In the genomic region with DNA sequence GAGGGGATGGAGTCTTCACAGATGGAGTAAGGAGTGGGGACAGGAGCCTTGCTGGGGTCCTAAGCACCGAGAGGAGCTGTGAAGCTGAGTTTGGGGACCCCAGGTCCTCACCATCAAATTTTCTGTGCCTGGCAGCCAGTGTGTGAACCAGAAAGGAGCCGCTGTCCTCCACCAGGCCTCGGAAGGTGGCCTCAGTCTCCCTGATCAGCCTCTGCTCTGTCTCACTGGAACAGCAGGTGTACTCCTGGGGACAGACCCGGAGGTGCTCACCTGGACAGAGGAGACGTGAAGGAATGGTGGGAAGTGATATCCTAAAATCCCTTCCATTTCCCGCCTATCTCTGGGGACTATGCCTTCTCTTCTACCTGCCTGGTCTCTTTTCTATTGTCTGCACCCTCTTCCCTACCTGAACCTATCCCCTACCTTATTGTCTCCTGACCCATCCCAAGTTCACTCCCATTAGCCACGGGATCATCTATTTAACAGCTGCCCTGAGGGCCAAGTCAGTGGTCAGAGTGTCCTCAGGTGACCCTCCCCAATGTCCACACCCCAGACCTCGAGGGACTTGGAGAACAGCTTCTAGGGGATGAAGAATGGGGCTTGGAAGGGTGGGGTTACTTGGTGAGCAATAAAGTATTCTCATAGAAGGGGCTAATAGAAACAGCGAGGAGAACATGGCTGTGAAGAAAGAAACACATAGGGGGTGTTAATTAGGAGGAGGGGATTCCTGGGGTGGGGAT, we compare ENCODE assay signal across 9 cellular contexts. TPM values are rescaled to one million over a fixed set of nuclear protein-coding genes. Genes with fewer than 3 reads are reported as not detected.
DNase-seq lines count a peak whose midpoint lies in the region; ATAC-seq and TF ChIP-seq lines count a peak whose summit lies in the region.
"Had no signal": no experiment of that assay in that cellular context is flagged by ENCODE, and none has a peak within 500 bp of the region (broad histone marks: within the 10 kb centered on the region; RNA-seq: fewer than 3 reads in every experiment).

No MANE protein-coding gene starts in this region.

- H3K56ac ChIP-seq in H9 (ENCODE audit: insufficient read length, low read depth, low read length), result no peak overlapping the region

- H2AK5ac ChIP-seq in H9 (ENCODE audit: insufficient read length, low read length), result no peak overlapping the region

- H3K27me3 ChIP-seq in A673 (replicated peaks; ENCODE audit: insufficient read depth, low read depth, low read length, poor library complexity) (no peaks in the 10 kb centered on the region), H9 (ENCODE audit: insufficient read depth, low read length) (no peaks in the 10 kb centered on the region; the same call in 1 of the 2 replicates), kidney epithelial cell (ENCODE audit: control insufficient read depth, insufficient read depth, low read length) (peaks cover 6% of the 10 kb centered on the region), tibial artery (peaks cover 0 to 20% of the 10 kb centered on the region in 2 donors)

- intact Hi-C loops in A673 (cut with micrococcal nuclease; ENCODE audit: unreplicated experiment) (no loop called here), tibial artery (cut with DNase I; ENCODE audit: low total_unique reads) (no loop called here)
- intact Hi-C loops in activated T-helper 2 cell treated with anti-CD3 and anti-CD28 coated beads, Interferon-gamma antibody, Interleukin-2, Interleukin-4, amounts not matched to agents 10 μg/mL and 5 μg/mL and 100 μg/mL, durations not matched to agents 14 hours and 24 hours and 36 hours (cut with micrococcal nuclease), result no loop called here

- H3K27ac ChIP-seq in A673 (ENCODE audit: low read depth, low read length, poor library complexity, severe bottlenecking) (no peak overlapping the region), H9 (ENCODE audit: insufficient read length, low read depth, low read length) (no peak overlapping the region), tibial artery (no peak overlapping the region)

- H3K18ac ChIP-seq in H9 (ENCODE audit: insufficient read length, low read depth, low read length), result no peak overlapping the region

- no TSS peak for BruUV-seq in A673 (replicated peaks; lab: Mats Ljungman, UMichigan)

- no peaks in the 10 kb centered on the region for H3K79me1 ChIP-seq in H9 (ENCODE audit: insufficient read depth, low read depth, low read length, poor library complexity, severe bottlenecking)

- H3K23me2 ChIP-seq in H9 (ENCODE audit: insufficient read length, low read depth, low read length, poor library complexity, severe bottlenecking), result peaks cover 9% of the 10 kb centered on the region

- no peak overlapping the region for H2BK5ac ChIP-seq in H9 (ENCODE audit: insufficient read length, low read length)

- no CpG with 5 or more reads among the region's 9 CpGs for WGBS in H9 (ENCODE audit: extremely low coverage, insufficient read length, low lambda C conversion rate)

- H3K4me1 ChIP-seq in A673 (ENCODE audit: insufficient read depth, low read length, poor library complexity, severe bottlenecking), result peaks cover 7% of the 10 kb centered on the region
- H3K4me1 ChIP-seq in H9 (ENCODE audit: insufficient read depth, low read length), result no peaks in the 10 kb centered on the region; the same call in 1 of the 2 replicates
- H3K4me1 ChIP-seq in tibial artery, result peaks cover 0 to 26% (median 18%) of the 10 kb centered on the region in 4 donors

- peak overlapping the region; percentile 80 for H3K4me2 ChIP-seq in H9 (ENCODE audit: insufficient read depth, insufficient read length, low read length)

- H4K20me1 ChIP-seq in H9 (ENCODE audit: control insufficient read depth, insufficient read depth, insufficient read length), result no peaks in the 10 kb centered on the region

- H2BK120ac ChIP-seq in H9 (ENCODE audit: low read depth, low read length, poor library complexity, severe bottlenecking), result no peak overlapping the region

- no peak for ATAC-seq in HG02798 (IDR thresholded peaks at IDR 0.05; ENCODE audit: poor library complexity, unreplicated experiment)

- H3K9me3 Mint-ChIP-seq in H9, result no peaks in the 10 kb centered on the region
- H3K9me3 Mint-ChIP-seq in activated T-helper 2 cell treated with anti-CD3 and anti-CD28 coated beads, Interferon-gamma antibody, Interleukin-2, Interleukin-4, amounts not matched to agents 10 μg/mL and 5 μg/mL and 100 μg/mL, durations not matched to agents 14 hours and 24 hours and 36 hours, result peaks cover 5% of the 10 kb centered on the region

- no peak overlapping the region for H2AFZ ChIP-seq in H9 (ENCODE audit: low read length)

- no peak overlapping the region for H2BK15ac ChIP-seq in H9 (ENCODE audit: low read depth, low read length)

- no peak overlapping the region for H3K14ac ChIP-seq in H9 (ENCODE audit: insufficient read depth, low read length)

- H2BK12ac ChIP-seq in H9 (ENCODE audit: insufficient read length, low read depth, low read length), result no peak overlapping the region

- no peak overlapping the region for H2BK20ac ChIP-seq in H9 (ENCODE audit: low read depth, low read length, poor library complexity, severe bottlenecking)

- H3K4me3 ChIP-seq in A673 (ENCODE audit: low read depth, low read length, poor library complexity, severe bottlenecking), result peak overlapping the region; percentile 97
- peak overlapping the region; percentile 80 for H3K4me3 ChIP-seq in kidney epithelial cell (ENCODE audit: low read depth, low read length)
- H3K4me3 ChIP-seq in tibial artery, result no peak overlapping the region

- no peak overlapping the region for H3K4ac ChIP-seq in H9 (ENCODE audit: low read depth, low read length)

- no peak overlapping the region for H4K91ac ChIP-seq in H9 (ENCODE audit: insufficient read length, low read depth, low read length)

- H4K8ac ChIP-seq in H9 (replicated peaks; ENCODE audit: insufficient read length, low read depth, low read length), result no peak overlapping the region

- H3K36me3 ChIP-seq in A673 (ENCODE audit: insufficient read depth, low read length, poor library complexity, severe bottlenecking), result no peaks in the 10 kb centered on the region
- H3K36me3 ChIP-seq in kidney epithelial cell (ENCODE audit: control insufficient read depth, insufficient read depth, low read length), result no peaks in the 10 kb centered on the region
- no peaks in the 10 kb centered on the region for H3K36me3 ChIP-seq in tibial artery

- H3K23ac ChIP-seq in H9 (ENCODE audit: insufficient read length, low read depth, low read length), result no peak overlapping the region

- peak overlapping the region; percentile 26 for H3K9ac ChIP-seq in H9 (ENCODE audit: extremely low read depth, insufficient read length, low read length)

- H3K27ac Mint-ChIP-seq in H9, result no peak overlapping the region; a peak in 1 of 7 replicates
- H3K27ac Mint-ChIP-seq in activated T-helper 2 cell treated with anti-CD3 and anti-CD28 coated beads, Interferon-gamma antibody, Interleukin-2, Interleukin-4, amounts not matched to agents 10 μg/mL and 5 μg/mL and 100 μg/mL, durations not matched to agents 14 hours and 24 hours and 36 hours, result no peak overlapping the region

- DNase-seq in A673 (ENCODE audit: low spot score), result no peak
- DNase-seq in H9, result no peak
- DNase-seq in activated T-helper 2 cell treated with anti-CD3 and anti-CD28 coated beads, Interferon-gamma antibody, Interleukin-2, Interleukin-4, amounts not matched to agents 10 μg/mL and 5 μg/mL and 100 μg/mL, durations not matched to agents 14 hours and 24 hours and 36 hours (ENCODE audit: low spot score), result no peak
- no peak for DNase-seq in kidney epithelial cell (ENCODE audit: low read depth)
- DNase-seq in EL, result no peak
- DNase-seq in tibial artery, result no peak
- no peak for DNase-seq in SHP77 treated with DMSO at 0.1 percent for 48 hours (lab: John Stamatoyannopoulos, UW)
- DNase-seq: KG1 had no signal

- H3K79me2 ChIP-seq in H9 (ENCODE audit: insufficient read depth, low read length), result no peaks in the 10 kb centered on the region; the same call in 1 of the 2 replicates

- H3K4me1 Mint-ChIP-seq in H9, result peaks cover 19 to 25% of the 10 kb centered on the region in 2 experiments
- H3K4me1 Mint-ChIP-seq in activated T-helper 2 cell treated with anti-CD3 and anti-CD28 coated beads, Interferon-gamma antibody, Interleukin-2, Interleukin-4, amounts not matched to agents 10 μg/mL and 5 μg/mL and 100 μg/mL, durations not matched to agents 14 hours and 24 hours and 36 hours (ENCODE audit: low read depth), result peaks cover 27% of the 10 kb centered on the region

- peaks cover 26 to 29% (median 28%) of the 10 kb centered on the region in 3 experiments; a peak in 6 of 7 replicates for H3K36me3 Mint-ChIP-seq in H9 (ENCODE audit: insufficient read depth in 1 of 3, low read depth in 3 of 3)
- peaks cover 12% of the 10 kb centered on the region for H3K36me3 Mint-ChIP-seq in activated T-helper 2 cell treated with anti-CD3 and anti-CD28 coated beads, Interferon-gamma antibody, Interleukin-2, Interleukin-4, amounts not matched to agents 10 μg/mL and 5 μg/mL and 100 μg/mL, durations not matched to agents 14 hours and 24 hours and 36 hours (ENCODE audit: low read depth)

- H3K4me3 Mint-ChIP-seq in H9, result peak overlapping the region; percentile 85 to 95
- H3K4me3 Mint-ChIP-seq in activated T-helper 2 cell treated with anti-CD3 and anti-CD28 coated beads, Interferon-gamma antibody, Interleukin-2, Interleukin-4, amounts not matched to agents 10 μg/mL and 5 μg/mL and 100 μg/mL, durations not matched to agents 14 hours and 24 hours and 36 hours (ENCODE audit: low read depth), result peak overlapping the region; percentile 82

- H4K5ac ChIP-seq in H9 (ENCODE audit: insufficient read length, low read depth, low read length), result no peak overlapping the region

- H3K9me3 ChIP-seq in A673 (ENCODE audit: low read depth, low read length, poor library complexity, severe bottlenecking) (no peaks in the 10 kb centered on the region), H9 (ENCODE audit: control insufficient read depth, low read depth, low read length) (no peaks in the 10 kb centered on the region), tibial artery (no peaks in the 10 kb centered on the region)

- POLR2A ChIA-PET in A673 (lab: Charles Lee; ENCODE audit: low non-redundant PET), result no interaction called here

- no peak overlapping the region for H3T11ph ChIP-seq in H9 (ENCODE audit: low read length)

- TF ChIP-seq CTCF in A673 (conservative IDR thresholded peaks at IDR 0.05; ENCODE audit: low read depth, low read length), result no peak
- TF ChIP-seq CTCF in H9 (conservative IDR thresholded peaks at IDR 0.05), result no peak
- no peak for TF ChIP-seq CTCF in kidney epithelial cell (IDR thresholded peaks at IDR 0.05; ENCODE audit: insufficient read depth, low read length, poor library complexity, severe bottlenecking)
- TF ChIP-seq CTCF in tibial artery (IDR thresholded peaks at IDR 0.05), result no peak

- CTCF ChIA-PET in A673 (lab: Charles Lee), result interaction anchor here (0.7 kb wide), 1 partner anchor 26 kb away, joined by 3 read pairs; no protein-coding TSS in a partner anchor

- H3K27me3 Mint-ChIP-seq in H9 (ENCODE audit: low read depth), result peaks cover 32% of the 10 kb centered on the region
- H3K27me3 Mint-ChIP-seq in activated T-helper 2 cell treated with anti-CD3 and anti-CD28 coated beads, Interferon-gamma antibody, Interleukin-2, Interleukin-4, amounts not matched to agents 10 μg/mL and 5 μg/mL and 100 μg/mL, durations not matched to agents 14 hours and 24 hours and 36 hours (ENCODE audit: low read depth), result peaks cover 4% of the 10 kb centered on the region

RNA-seq across cellular contexts. Expression of gene GPC2, which starts 0.9 kb away (rescaled TPM):
- total RNA-seq in A673 (2021) (23.3 and 28.4 TPM in 2 replicates), H9 (2021) (39.5 and 45.2 TPM in 2 replicates), kidney epithelial cell (13.6 and 14.7 TPM in 2 replicates)
- total RNA-seq in activated T-helper 2 cell treated with anti-CD3 and anti-CD28 coated beads, Interferon-gamma antibody, Interleukin-2, Interleukin-4, amounts not matched to agents 10 μg/mL and 5 μg/mL and 100 μg/mL, durations not matched to agents 14 hours and 24 hours and 36 hours, result 7.0 and 7.8 TPM in 2 replicates

RNA-seq across cellular contexts. Expression of gene STAG3, which starts 1.5 kb away (rescaled TPM):
- total RNA-seq in A673 (2021) (1.2 and 2.4 TPM in 2 replicates), H9 (2021) (2.6 and 3.1 TPM in 2 replicates), kidney epithelial cell (1.1 and 2.1 TPM in 2 replicates)
- total RNA-seq in activated T-helper 2 cell treated with anti-CD3 and anti-CD28 coated beads, Interferon-gamma antibody, Interleukin-2, Interleukin-4, amounts not matched to agents 10 μg/mL and 5 μg/mL and 100 μg/mL, durations not matched to agents 14 hours and 24 hours and 36 hours, result 20.6 and 22.3 TPM in 2 replicates

RNA-seq across cellular contexts. Expression of gene GAL3ST4, which starts 7.8 kb away (rescaled TPM):
- total RNA-seq in A673 (2021) (3.2 and 3.5 TPM in 2 replicates), H9 (2021) (6.0 and 7.0 TPM in 2 replicates), kidney epithelial cell (1.5 and 2.1 TPM in 2 replicates)
- 2.4 and 2.8 TPM in 2 replicates for total RNA-seq in activated T-helper 2 cell treated with anti-CD3 and anti-CD28 coated beads, Interferon-gamma antibody, Interleukin-2, Interleukin-4, amounts not matched to agents 10 μg/mL and 5 μg/mL and 100 μg/mL, durations not matched to agents 14 hours and 24 hours and 36 hours

RNA-seq across cellular contexts. Expression of gene TRAPPC14, which starts 17.7 kb away (rescaled TPM):
- total RNA-seq in A673 (2021) (22.6 and 25.7 TPM in 2 replicates), H9 (2021) (31.8 and 32.8 TPM in 2 replicates), kidney epithelial cell (10.4 and 23.1 TPM in 2 replicates)
- total RNA-seq in activated T-helper 2 cell treated with anti-CD3 and anti-CD28 coated beads, Interferon-gamma antibody, Interleukin-2, Interleukin-4, amounts not matched to agents 10 μg/mL and 5 μg/mL and 100 μg/mL, durations not matched to agents 14 hours and 24 hours and 36 hours, result 31.2 and 33.2 TPM in 2 replicates

RNA-seq across cellular contexts. Expression of gene LAMTOR4, which starts 27.5 kb away (rescaled TPM):
- total RNA-seq in A673 (2021) (84.5 and 90.4 TPM in 2 replicates), H9 (2021) (164 and 179 TPM in 2 replicates), kidney epithelial cell (150 and 208 TPM in 2 replicates)
- 125 and 130 TPM in 2 replicates for total RNA-seq in activated T-helper 2 cell treated with anti-CD3 and anti-CD28 coated beads, Interferon-gamma antibody, Interleukin-2, Interleukin-4, amounts not matched to agents 10 μg/mL and 5 μg/mL and 100 μg/mL, durations not matched to agents 14 hours and 24 hours and 36 hours

Comparison
In these comparisons a context has a peak if more than half of its experiments do, and no peak if none do; other contexts are left out.
1. H3K4me3 ChIP-seq: peak in A673 (single experiment) and kidney epithelial cell (single experiment); none in tibial artery (0 of 2).